ENCODE assay signal across 8 cellular contexts in the genomic region with DNA sequence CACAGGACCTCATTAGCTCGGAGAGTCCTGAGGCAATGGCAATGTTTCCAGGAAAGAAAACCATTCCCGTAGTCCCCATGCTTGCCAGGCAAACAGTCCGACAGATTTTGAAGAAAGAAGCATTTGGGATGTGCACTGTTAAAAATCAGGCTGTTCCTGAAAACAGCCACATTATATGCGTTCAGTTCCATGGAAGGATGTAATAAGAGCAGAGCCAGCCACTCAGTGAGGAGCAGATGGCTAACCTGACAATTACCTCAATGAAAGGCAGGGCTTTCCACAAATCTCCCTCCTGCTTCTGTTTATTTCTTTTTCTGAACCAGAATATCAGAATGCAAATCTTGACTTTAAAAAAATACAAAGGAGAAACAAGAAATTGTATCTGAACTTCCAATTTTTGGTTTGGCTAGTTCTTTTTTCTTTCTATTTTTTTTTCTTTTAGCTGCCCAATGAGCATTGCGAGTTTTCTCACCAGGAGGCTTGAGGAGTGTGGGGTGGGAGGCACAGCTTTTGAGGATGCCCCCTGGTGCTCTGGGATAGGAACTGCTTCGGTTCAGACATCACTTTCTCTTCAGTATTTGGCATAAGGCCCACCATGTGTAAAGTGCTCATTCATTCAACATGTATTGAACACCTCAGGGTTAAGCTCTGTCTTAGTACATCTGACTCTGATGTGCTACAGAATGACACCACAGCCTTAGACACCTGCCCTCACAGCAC.
DNase-seq lines count a peak whose midpoint lies in the region; ATAC-seq and TF ChIP-seq lines count a peak whose summit lies in the region.

No MANE protein-coding gene starts in this region.

- no peak overlapping the region for H3K56ac ChIP-seq in mesendoderm (ENCODE audit: low read length)

- H3K9ac ChIP-seq in mesendoderm (ENCODE audit: low read length), result no peak overlapping the region

- H3K4me1 ChIP-seq in mesendoderm (ENCODE audit: control insufficient read depth, low read depth, low read length), result no peaks in the 10 kb centered on the region

- H3K4me1 Mint-ChIP-seq in activated B cell treated with CpG ODN at 0.5 μM for 24 hours (no peaks in the 10 kb centered on the region), type B pancreatic cell (ENCODE audit: unreplicated experiment) (peaks cover 5% of the 10 kb centered on the region)

- ATAC-seq in GM18873 (IDR thresholded peaks at IDR 0.05; ENCODE audit: low FRiP score, unreplicated experiment), result peak; percentile 96
- peak; percentile 50 for ATAC-seq in HG03060 (IDR thresholded peaks at IDR 0.05; ENCODE audit: low read depth, unreplicated experiment)
- ATAC-seq in activated B cell treated with CpG ODN at 0.5 μM for 24 hours (ENCODE audit: low read depth), result peak; percentile 92

- H3K9me3 Mint-ChIP-seq in activated B cell treated with CpG ODN at 0.5 μM for 24 hours (no peaks in the 10 kb centered on the region), type B pancreatic cell (no peaks in the 10 kb centered on the region)

- H3K4me3 Mint-ChIP-seq in activated B cell treated with CpG ODN at 0.5 μM for 24 hours, result no peak overlapping the region
- H3K4me3 Mint-ChIP-seq in type B pancreatic cell, result no peak overlapping the region

- H3K36me3 Mint-ChIP-seq in activated B cell treated with CpG ODN at 0.5 μM for 24 hours (ENCODE audit: low read depth), result no peaks in the 10 kb centered on the region
- H3K36me3 Mint-ChIP-seq in type B pancreatic cell, result peaks cover 21% of the 10 kb centered on the region

- intact Hi-C loops in activated B cell treated with CpG ODN at 0.5 μM for 24 hours (cut with micrococcal nuclease), result loop anchor here (2.0 kb wide), 1 partner anchor 1603 kb away; no protein-coding TSS in a partner anchor

- H3K79me2 ChIP-seq in mesendoderm (ENCODE audit: control insufficient read depth, insufficient read depth, low read length), result no peaks in the 10 kb centered on the region

- H4K5ac ChIP-seq in mesendoderm (ENCODE audit: low read length), result no peak overlapping the region

- CTCF ChIA-PET in activated B cell treated with CpG ODN at 0.5 μM for 24 hours (lab: Charles Lee), result interaction anchor here (0.6 kb wide), 1 partner anchor 1218 kb away, joined by 3 read pairs; no protein-coding TSS in a partner anchor

- H3K27ac ChIP-seq in mesendoderm (ENCODE audit: low read depth, low read length), result no peak overlapping the region

- H3K27ac Mint-ChIP-seq in activated B cell treated with CpG ODN at 0.5 μM for 24 hours, result no peak overlapping the region
- H3K27ac Mint-ChIP-seq in type B pancreatic cell, result peak overlapping the region; percentile 10

- no peak overlapping the region for H3K18ac ChIP-seq in mesendoderm (ENCODE audit: low read length)

- WGBS in mesendoderm (ENCODE audit: extremely low coverage, insufficient coverage, low lambda C conversion rate), result no CpG with 5 or more reads among the region's 6 CpGs

- H2BK5ac ChIP-seq in mesendoderm (ENCODE audit: low read length), result no peak overlapping the region

- H2AK5ac ChIP-seq in mesendoderm (ENCODE audit: low read length), result no peak overlapping the region

- H2BK120ac ChIP-seq in mesendoderm (ENCODE audit: low read depth, low read length), result no peak overlapping the region

- H3K36me3 ChIP-seq in mesendoderm (ENCODE audit: control insufficient read depth, insufficient read depth, low read length), result no peaks in the 10 kb centered on the region

- H4K8ac ChIP-seq in mesendoderm (ENCODE audit: low read depth, low read length), result no peak overlapping the region

- H3K27me3 ChIP-seq in mesendoderm (ENCODE audit: insufficient read depth, low read length, poor library complexity), result no peaks in the 10 kb centered on the region

- H3K27me3 Mint-ChIP-seq in activated B cell treated with CpG ODN at 0.5 μM for 24 hours, result peaks cover 1% of the 10 kb centered on the region
- H3K27me3 Mint-ChIP-seq in type B pancreatic cell, result no peaks in the 10 kb centered on the region

- H3K4me2 ChIP-seq in mesendoderm (ENCODE audit: low read length), result no peak overlapping the region

- H2BK15ac ChIP-seq in mesendoderm (replicated peaks; ENCODE audit: low read depth), result no peak overlapping the region

- no peaks in the 10 kb centered on the region for H3K79me1 ChIP-seq in mesendoderm (ENCODE audit: low read length)

- no peak overlapping the region for H3K23ac ChIP-seq in mesendoderm (ENCODE audit: low read length)

- DNase-seq in Ammon's horn (ENCODE audit: low spot score) (peak; percentile 51), NCI-H2171 (lab: John Stamatoyannopoulos, UW) (peak; percentile 85), activated B cell treated with CpG ODN at 0.5 μM for 24 hours (no peak), dermis microvascular lymphatic vessel endothelial cell (ENCODE audit: low read depth in 2 of 2) (peak; percentile 70 to 81), mesendoderm (peak; percentile 86), type B pancreatic cell (ENCODE audit: extremely low spot score, unreplicated experiment) (no peak)

- POLR2A ChIA-PET in activated B cell treated with CpG ODN at 0.5 μM for 24 hours (lab: Charles Lee), result no interaction called here

- no peak overlapping the region for H3K4ac ChIP-seq in mesendoderm (ENCODE audit: low read depth, low read length)

- H3K4me3 ChIP-seq in mesendoderm (ENCODE audit: low read length), result no peak overlapping the region

- no peak for TF ChIP-seq CTCF in activated B cell treated with CpG ODN at 0.5 μM for 24 hours (IDR thresholded peaks at IDR 0.05)
- TF ChIP-seq CTCF in type B pancreatic cell (conservative IDR thresholded peaks at IDR 0.05), result peak; percentile 75

Comparison
In these comparisons a context has a peak if more than half of its experiments do, and no peak if none do; other contexts are left out.
1. DNase-seq: peak in Ammon's horn (single experiment), NCI-H2171 (single experiment), dermis microvascular lymphatic vessel endothelial cell (2 of 2) and mesendoderm (single experiment); none in activated B cell treated with CpG ODN at 0.5 μM for 24 hours (single experiment) and type B pancreatic cell (single experiment).
2. Peak in every context shown above with its lines, with median percentiles within 50 percentile points of each other: ATAC-seq.